ENCODE assay signal across 8 cellular contexts in genomic region chr1:67430358-67431155, GRCh38. TPM values are rescaled to one million over a fixed set of nuclear protein-coding genes. Genes with fewer than 3 reads are reported as not detected.
DNase-seq lines count a peak whose midpoint lies in the region; ATAC-seq lines count a peak whose summit lies in the region.

TSS of gene SERBP1 (minus strand) at chr1:67430402. CDS start at chr1:67430300, 102 bp downstream.

- H3K27me3 Mint-ChIP-seq in effector memory CD8-positive, alpha-beta T cell, result no peaks in the 10 kb centered on the region
- H3K27me3 Mint-ChIP-seq in memory B cell, result no peaks in the 10 kb centered on the region

- peaks cover 38 to 41% of the 10 kb centered on the region in 2 donors for H3K4me1 Mint-ChIP-seq in effector memory CD8-positive, alpha-beta T cell (ENCODE audit: low read depth in 2 of 2)
- H3K4me1 Mint-ChIP-seq in memory B cell, result peaks cover 31% of the 10 kb centered on the region

- H3K4me3 Mint-ChIP-seq in effector memory CD8-positive, alpha-beta T cell, result peak within 1 kb of the TSS; percentile 92 to 96
- H3K4me3 Mint-ChIP-seq in memory B cell, result peak within 1 kb of the TSS; percentile 94

- peaks cover 46% of the 10 kb centered on the region for H3K36me3 Mint-ChIP-seq in effector memory CD8-positive, alpha-beta T cell (ENCODE audit: insufficient read depth)
- peaks cover 10% of the 10 kb centered on the region for H3K36me3 Mint-ChIP-seq in memory B cell

- H3K9me3 Mint-ChIP-seq in effector memory CD8-positive, alpha-beta T cell, result no peaks in the 10 kb centered on the region
- H3K9me3 Mint-ChIP-seq in memory B cell, result no peaks in the 10 kb centered on the region

- peak within 1 kb of the TSS; percentile 93 to 97 for H3K27ac Mint-ChIP-seq in effector memory CD8-positive, alpha-beta T cell
- H3K27ac Mint-ChIP-seq in memory B cell, result peak within 1 kb of the TSS; percentile 99

- peak; percentile 92 for DNase-seq in CMK (ENCODE audit: low read depth)
- DNase-seq in HT1080 (ENCODE audit: low read depth), result peak; percentile 98
- peak; percentile 96 for DNase-seq in NOMO-1 treated with DMSO at 0.1 percent for 48 hours (lab: John Stamatoyannopoulos, UW; ENCODE audit: unreplicated experiment)
- peak; percentile 90 to 91 for DNase-seq in activated CD8-positive, alpha-beta memory T cell treated with anti-CD3 and anti-CD28 coated beads for 4 hours (ENCODE audit: low read depth in 2 of 2)
- peak; percentile 91 to 92 (median 92) for DNase-seq in effector memory CD8-positive, alpha-beta T cell
- peak; percentile 89 to 92 for DNase-seq in memory B cell (ENCODE audit: low spot score in 2 of 2)
- DNase-seq in stimulated activated CD8-positive, alpha-beta memory T cell treated with anti-CD3 and anti-CD28 coated beads, Interleukin-12 subunit alpha, Interleukin-12 subunit beta, amount 100 ng/mL, for 24 hours (ENCODE audit: extremely low read depth), result peak; percentile 87

- peak; percentile 83 for ATAC-seq in GM21360 (IDR thresholded peaks at IDR 0.05; ENCODE audit: unreplicated experiment)
- ATAC-seq in effector memory CD8-positive, alpha-beta T cell (replicated peaks), result peak; percentile 83
- peak; percentile 84 for ATAC-seq in memory B cell (ENCODE audit: low read depth)

RNA-seq across cellular contexts. Expression of gene SERBP1, which starts in this region (rescaled TPM):
- 430 and 506 TPM in 2 replicates for total RNA-seq in HT1080 (2014; rRNA removed; shearing (Covaris generic))
- polyA plus RNA-seq in HT1080 (2015; cell fraction: cytosol; rRNA removed), result 517 and 585 TPM in 2 replicates
- 376 and 406 TPM in 2 replicates for polyA plus RNA-seq in HT1080 (2015; cell fraction: nucleus; rRNA removed)

Comparison
In these comparisons a context has a peak if more than half of its experiments do, and no peak if none do; other contexts are left out.
1. Peak in every context shown above with its lines: DNase-seq and ATAC-seq.